ENCODE assay signal across 1 cellular context in the genomic region with DNA sequence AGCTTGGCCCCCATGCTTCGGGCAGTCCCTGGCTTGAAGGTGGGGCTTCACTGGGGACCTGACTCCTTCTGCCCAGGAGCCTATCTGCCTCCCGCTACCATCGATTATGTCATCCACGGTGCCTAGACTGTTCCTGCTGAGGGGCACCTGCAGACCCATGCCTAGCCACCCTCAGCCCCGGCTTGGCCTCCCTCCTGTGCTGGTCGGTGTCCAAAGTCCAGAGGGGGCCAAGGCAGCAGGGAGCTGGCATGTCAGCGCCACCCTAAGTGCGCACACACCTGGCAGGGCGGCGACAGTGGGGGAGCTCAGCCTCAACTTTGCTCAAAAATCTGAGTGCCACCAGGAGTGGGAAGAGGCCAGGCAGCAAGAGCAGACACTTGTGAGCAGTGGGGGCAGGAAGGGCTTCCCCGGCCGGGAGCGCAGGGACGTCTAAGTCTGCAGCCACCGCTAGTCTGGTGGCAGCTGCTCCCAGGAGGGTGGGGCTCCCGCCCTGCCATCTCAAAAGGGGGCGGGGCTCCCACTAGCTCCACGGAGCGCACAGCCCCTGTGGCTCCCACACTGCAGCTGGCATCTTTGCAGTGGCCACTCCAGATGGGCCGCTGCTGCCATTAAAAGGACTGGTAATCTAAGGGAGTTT.
TF ChIP-seq lines count a peak whose summit lies in the region.

No MANE protein-coding gene starts in this region.

TF ChIP-seq in HCT116, 20 proteins besides CTCF, POLR2A, EP300 and RAD21 (continued from another document):
- TF ChIP-seq, protein P1, sequence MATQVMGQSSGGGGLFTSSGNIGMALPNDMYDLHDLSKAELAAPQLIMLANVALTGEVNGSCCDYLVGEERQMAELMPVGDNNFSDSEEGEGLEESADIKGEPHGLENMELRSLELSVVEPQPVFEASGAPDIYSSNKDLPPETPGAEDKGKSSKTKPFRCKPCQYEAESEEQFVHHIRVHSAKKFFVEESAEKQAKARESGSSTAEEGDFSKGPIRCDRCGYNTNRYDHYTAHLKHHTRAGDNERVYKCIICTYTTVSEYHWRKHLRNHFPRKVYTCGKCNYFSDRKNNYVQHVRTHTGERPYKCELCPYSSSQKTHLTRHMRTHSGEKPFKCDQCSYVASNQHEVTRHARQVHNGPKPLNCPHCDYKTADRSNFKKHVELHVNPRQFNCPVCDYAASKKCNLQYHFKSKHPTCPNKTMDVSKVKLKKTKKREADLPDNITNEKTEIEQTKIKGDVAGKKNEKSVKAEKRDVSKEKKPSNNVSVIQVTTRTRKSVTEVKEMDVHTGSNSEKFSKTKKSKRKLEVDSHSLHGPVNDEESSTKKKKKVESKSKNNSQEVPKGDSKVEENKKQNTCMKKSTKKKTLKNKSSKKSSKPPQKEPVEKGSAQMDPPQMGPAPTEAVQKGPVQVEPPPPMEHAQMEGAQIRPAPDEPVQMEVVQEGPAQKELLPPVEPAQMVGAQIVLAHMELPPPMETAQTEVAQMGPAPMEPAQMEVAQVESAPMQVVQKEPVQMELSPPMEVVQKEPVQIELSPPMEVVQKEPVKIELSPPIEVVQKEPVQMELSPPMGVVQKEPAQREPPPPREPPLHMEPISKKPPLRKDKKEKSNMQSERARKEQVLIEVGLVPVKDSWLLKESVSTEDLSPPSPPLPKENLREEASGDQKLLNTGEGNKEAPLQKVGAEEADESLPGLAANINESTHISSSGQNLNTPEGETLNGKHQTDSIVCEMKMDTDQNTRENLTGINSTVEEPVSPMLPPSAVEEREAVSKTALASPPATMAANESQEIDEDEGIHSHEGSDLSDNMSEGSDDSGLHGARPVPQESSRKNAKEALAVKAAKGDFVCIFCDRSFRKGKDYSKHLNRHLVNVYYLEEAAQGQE (IDR thresholded peaks at IDR 0.05; ENCODE audit: low read depth), result no peak
- TF ChIP-seq SRF (IDR thresholded peaks at IDR 0.05; ENCODE audit: low read depth) (no peak), ZNF274 (IDR thresholded peaks at IDR 0.05; ENCODE audit: low read depth, low read length) (no peak), YY1 (IDR thresholded peaks at IDR 0.05; ENCODE audit: extremely low read depth, insufficient replicate concordance, low read depth, low read length) (no peak), EZH2phosphoT487 (IDR thresholded peaks at IDR 0.05; ENCODE audit: borderline replicate concordance) (no peak), EGR1 (IDR thresholded peaks at IDR 0.05; ENCODE audit: low read depth) (no peak), POLR2AphosphoS5 (IDR thresholded peaks at IDR 0.05; ENCODE audit: low read depth, low read length) (no peak)
- TF ChIP-seq, protein P2, sequence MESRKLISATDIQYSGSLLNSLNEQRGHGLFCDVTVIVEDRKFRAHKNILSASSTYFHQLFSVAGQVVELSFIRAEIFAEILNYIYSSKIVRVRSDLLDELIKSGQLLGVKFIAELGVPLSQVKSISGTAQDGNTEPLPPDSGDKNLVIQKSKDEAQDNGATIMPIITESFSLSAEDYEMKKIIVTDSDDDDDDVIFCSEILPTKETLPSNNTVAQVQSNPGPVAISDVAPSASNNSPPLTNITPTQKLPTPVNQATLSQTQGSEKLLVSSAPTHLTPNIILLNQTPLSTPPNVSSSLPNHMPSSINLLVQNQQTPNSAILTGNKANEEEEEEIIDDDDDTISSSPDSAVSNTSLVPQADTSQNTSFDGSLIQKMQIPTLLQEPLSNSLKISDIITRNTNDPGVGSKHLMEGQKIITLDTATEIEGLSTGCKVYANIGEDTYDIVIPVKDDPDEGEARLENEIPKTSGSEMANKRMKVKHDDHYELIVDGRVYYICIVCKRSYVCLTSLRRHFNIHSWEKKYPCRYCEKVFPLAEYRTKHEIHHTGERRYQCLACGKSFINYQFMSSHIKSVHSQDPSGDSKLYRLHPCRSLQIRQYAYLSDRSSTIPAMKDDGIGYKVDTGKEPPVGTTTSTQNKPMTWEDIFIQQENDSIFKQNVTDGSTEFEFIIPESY (IDR thresholded peaks at IDR 0.05; ENCODE audit: extremely low read depth, insufficient replicate concordance, low read length), result no peak
TF ChIP-seq in HCT116: peak in this region for 0.
